In the genomic region with DNA sequence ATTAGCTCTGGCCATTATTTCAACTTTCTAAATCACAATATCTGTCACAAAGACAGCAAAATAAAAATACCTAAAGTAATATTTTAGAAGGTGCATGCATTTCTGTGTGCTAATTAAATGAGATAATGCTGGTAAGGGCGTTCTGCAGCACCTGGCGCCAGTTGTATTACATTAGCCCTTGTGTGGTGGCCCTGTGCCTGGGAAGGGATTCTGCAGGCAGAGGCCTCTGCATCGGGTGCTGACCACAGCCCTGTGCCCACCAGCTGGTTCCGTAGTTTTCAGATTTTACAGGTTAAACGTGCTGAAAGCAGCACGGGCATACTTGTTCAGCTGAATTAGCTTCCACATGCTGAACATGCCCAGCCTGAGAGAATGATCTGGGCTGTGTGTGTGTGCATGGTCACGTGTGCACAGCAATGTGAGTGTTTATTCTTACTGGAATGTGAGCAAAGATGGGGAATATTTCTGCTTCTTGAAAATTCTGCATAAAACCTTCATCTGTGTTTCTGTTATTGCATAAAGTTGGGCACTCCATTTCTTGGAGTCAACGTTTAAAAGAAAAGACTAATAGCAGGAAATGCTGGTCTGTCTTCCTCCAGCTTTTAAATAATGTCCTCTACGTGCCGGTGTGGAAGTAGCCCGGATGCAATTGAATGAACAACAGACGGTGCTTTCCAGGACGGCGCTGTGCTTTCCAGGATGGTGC, we compare ENCODE assay signal across 9 cellular contexts.
DNase-seq lines count a peak whose midpoint lies in the region; ATAC-seq and TF ChIP-seq lines count a peak whose summit lies in the region.
"Had no signal": no experiment of that assay in that cellular context is flagged by ENCODE, and none has a peak within 500 bp of the region (broad histone marks: within the 10 kb centered on the region; RNA-seq: fewer than 3 reads in every experiment).

No MANE protein-coding gene starts in this region.

- TF ChIP-seq CTCF in heart right ventricle (IDR thresholded peaks at IDR 0.05), result no peak
- no peak for TF ChIP-seq CTCF in breast epithelium (IDR thresholded peaks at IDR 0.05)
- TF ChIP-seq CTCF in right lobe of liver (IDR thresholded peaks at IDR 0.05), result no peak
- no peak for TF ChIP-seq CTCF in uterus (IDR thresholded peaks at IDR 0.05)

- peak in 4 of 8 donors; percentile 38 to 70 (median 52) for ATAC-seq in heart right ventricle
- peak; percentile 43 to 79 (median 54) for ATAC-seq in right lobe of liver
- ATAC-seq in HG03175 (IDR thresholded peaks at IDR 0.05; ENCODE audit: unreplicated experiment), result no peak
- no peak for ATAC-seq in HG02981 (IDR thresholded peaks at IDR 0.05; ENCODE audit: unreplicated experiment)
- ATAC-seq: stimulated activated naive CD8-positive, alpha-beta T cell treated with anti-CD3 and anti-CD28 coated beads, Interleukin-15, amount 100 ng/mL, for 72 hours had no signal

- peaks cover 0 to 20% (median 8%) of the 10 kb centered on the region in 9 donors for H3K4me1 ChIP-seq in heart right ventricle
- H3K4me1 ChIP-seq in breast epithelium, result peaks cover 0 to 4% of the 10 kb centered on the region in 2 donors
- no peaks in the 10 kb centered on the region for H3K4me1 ChIP-seq in right lobe of liver
- H3K4me1 ChIP-seq in uterus, result no peaks in the 10 kb centered on the region

- intact Hi-C loops in heart right ventricle (cut with DNase I) (no loop called here), cardiac septum (cut with DNase I) (no loop called here), breast epithelium (cut with DNase I; ENCODE audit: low total_unique reads) (no loop called here), right lobe of liver (cut with DNase I) (no loop called here), uterus (cut with DNase I; ENCODE audit: low total_unique reads) (no loop called here)

- H3K27me3 ChIP-seq in heart right ventricle (peaks cover 0 to 5% (median 0%) of the 10 kb centered on the region in 7 donors), breast epithelium (no peaks in the 10 kb centered on the region), right lobe of liver (no peaks in the 10 kb centered on the region), uterus (no peaks in the 10 kb centered on the region)

- H3K36me3 ChIP-seq in heart right ventricle, result no peaks in the 10 kb centered on the region
- H3K36me3 ChIP-seq in breast epithelium, result no peaks in the 10 kb centered on the region
- H3K36me3 ChIP-seq in right lobe of liver, result no peaks in the 10 kb centered on the region
- no peaks in the 10 kb centered on the region for H3K36me3 ChIP-seq in uterus

- DNase-seq in heart right ventricle (no peak), cardiac septum (ENCODE audit: low spot score) (no peak), breast epithelium (ENCODE audit: low spot score in 2 of 2) (no peak), right lobe of liver (no peak), NCI-H524 (lab: John Stamatoyannopoulos, UW) (no peak), uterus (no peak)
- DNase-seq: stimulated activated naive CD8-positive, alpha-beta T cell treated with anti-CD3 and anti-CD28 coated beads, Interleukin-15, amount 100 ng/mL, for 72 hours had no signal

- peak overlapping the region in 3 of 10 donors; percentile 50 to 80 (median 73) for H3K27ac ChIP-seq in heart right ventricle
- H3K27ac ChIP-seq in breast epithelium, result peak overlapping the region; percentile 26 to 38
- no peak overlapping the region for H3K27ac ChIP-seq in right lobe of liver
- no peak overlapping the region for H3K27ac ChIP-seq in uterus

- H3K4me3 ChIP-seq in heart right ventricle, result peak overlapping the region in 8 of 10 donors; percentile 0 to 46 (median 42)
- H3K4me3 ChIP-seq in breast epithelium, result peak overlapping the region in 2 of 3 donors; percentile 26 to 49
- no peak overlapping the region for H3K4me3 ChIP-seq in right lobe of liver
- H3K4me3 ChIP-seq in uterus, result no peak overlapping the region

- H3K9me3 ChIP-seq in heart right ventricle (no peaks in the 10 kb centered on the region), breast epithelium (no peaks in the 10 kb centered on the region), right lobe of liver (no peaks in the 10 kb centered on the region), uterus (no peaks in the 10 kb centered on the region)

- TF ChIP-seq POLR2A in breast epithelium (IDR thresholded peaks at IDR 0.05), result no peak
- TF ChIP-seq POLR2A in right lobe of liver (IDR thresholded peaks at IDR 0.05), result no peak
- no peak for TF ChIP-seq POLR2A in uterus (IDR thresholded peaks at IDR 0.05)

- WGBS in heart right ventricle, 2 donors, result 44 to 51% methylated on average over 14 of the region's 14 CpGs
- 38% methylated on average over 12 of the region's 14 CpGs for WGBS in right lobe of liver (ENCODE audit: insufficient coverage, low coverage, low lambda C conversion rate, missing lambda C conversion rate)

Comparison
In these comparisons a context has a peak if more than half of its experiments do, and no peak if none do; other contexts are left out.
1. ATAC-seq: peak in right lobe of liver (4 of 4); none in HG03175 (single experiment) and HG02981 (single experiment).
2. H3K27ac ChIP-seq: peak in breast epithelium (2 of 2); none in right lobe of liver (0 of 3) and uterus (0 of 2).
3. H3K4me3 ChIP-seq: peak in heart right ventricle (8 of 10) and breast epithelium (2 of 3); none in right lobe of liver (0 of 3) and uterus (0 of 2).